1 cellular context compared by ENCODE assay signal in the genomic region with DNA sequence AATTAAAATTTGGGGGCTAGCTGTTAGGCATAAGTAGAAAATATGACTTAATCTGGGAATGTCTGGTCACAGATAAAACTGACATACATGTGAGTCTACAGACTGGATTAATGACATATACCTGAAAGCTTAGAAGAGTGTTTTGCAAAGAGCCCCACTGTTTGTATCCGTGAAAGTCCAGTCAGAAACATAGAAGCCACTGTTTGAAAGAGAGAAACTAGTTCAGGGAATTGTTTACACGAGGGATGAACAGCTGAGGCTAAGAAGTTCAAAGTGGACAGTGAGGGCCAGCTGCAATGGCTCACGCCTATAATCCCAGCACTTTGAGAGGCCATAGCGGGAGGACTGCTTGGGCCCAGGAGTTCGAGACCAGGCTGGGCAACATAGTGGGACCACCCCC.
TF ChIP-seq lines count a peak whose summit lies in the region.

No MANE protein-coding gene starts in this region.

TF ChIP-seq in HepG2, 621 proteins besides CTCF, POLR2A, EP300 and RAD21 (continued from another document and continues in another):
- TF ChIP-seq, protein P1, sequence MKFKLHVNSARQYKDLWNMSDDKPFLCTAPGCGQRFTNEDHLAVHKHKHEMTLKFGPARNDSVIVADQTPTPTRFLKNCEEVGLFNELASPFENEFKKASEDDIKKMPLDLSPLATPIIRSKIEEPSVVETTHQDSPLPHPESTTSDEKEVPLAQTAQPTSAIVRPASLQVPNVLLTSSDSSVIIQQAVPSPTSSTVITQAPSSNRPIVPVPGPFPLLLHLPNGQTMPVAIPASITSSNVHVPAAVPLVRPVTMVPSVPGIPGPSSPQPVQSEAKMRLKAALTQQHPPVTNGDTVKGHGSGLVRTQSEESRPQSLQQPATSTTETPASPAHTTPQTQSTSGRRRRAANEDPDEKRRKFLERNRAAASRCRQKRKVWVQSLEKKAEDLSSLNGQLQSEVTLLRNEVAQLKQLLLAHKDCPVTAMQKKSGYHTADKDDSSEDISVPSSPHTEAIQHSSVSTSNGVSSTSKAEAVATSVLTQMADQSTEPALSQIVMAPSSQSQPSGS (CRISPR knock-in tag; IDR thresholded peaks at IDR 0.05) = 0 out of 2 replicates have a peak, but pooled peaks have one; percentile 45
- no peak for TF ChIP-seq SOX13 (IDR thresholded peaks at IDR 0.05)
- TF ChIP-seq SOX13 (CRISPR knock-in tag; conservative IDR thresholded peaks at IDR 0.05 in 1 of 2, IDR thresholded peaks at IDR 0.05 in 1 of 2) = peak in 1 of 2 experiments; percentile 76; a peak in 2 of 4 replicates
- no peak for TF ChIP-seq SPEN (CRISPR knock-in tag; IDR thresholded peaks at IDR 0.05; ENCODE audit: low read depth)
- TF ChIP-seq PHF20 (CRISPR knock-in tag; IDR thresholded peaks at IDR 0.05) = no peak
- TF ChIP-seq ZNF629 (CRISPR knock-in tag; conservative IDR thresholded peaks at IDR 0.05) = no peak
- TF ChIP-seq REPIN1 (CRISPR knock-in tag; IDR thresholded peaks at IDR 0.05; ENCODE audit: borderline replicate concordance, low read depth) = no peak
- TF ChIP-seq KAT8 (CRISPR knock-in tag; IDR thresholded peaks at IDR 0.05) = peak; percentile 33; the same call in 1 of the 2 replicates
- TF ChIP-seq, protein P2, sequence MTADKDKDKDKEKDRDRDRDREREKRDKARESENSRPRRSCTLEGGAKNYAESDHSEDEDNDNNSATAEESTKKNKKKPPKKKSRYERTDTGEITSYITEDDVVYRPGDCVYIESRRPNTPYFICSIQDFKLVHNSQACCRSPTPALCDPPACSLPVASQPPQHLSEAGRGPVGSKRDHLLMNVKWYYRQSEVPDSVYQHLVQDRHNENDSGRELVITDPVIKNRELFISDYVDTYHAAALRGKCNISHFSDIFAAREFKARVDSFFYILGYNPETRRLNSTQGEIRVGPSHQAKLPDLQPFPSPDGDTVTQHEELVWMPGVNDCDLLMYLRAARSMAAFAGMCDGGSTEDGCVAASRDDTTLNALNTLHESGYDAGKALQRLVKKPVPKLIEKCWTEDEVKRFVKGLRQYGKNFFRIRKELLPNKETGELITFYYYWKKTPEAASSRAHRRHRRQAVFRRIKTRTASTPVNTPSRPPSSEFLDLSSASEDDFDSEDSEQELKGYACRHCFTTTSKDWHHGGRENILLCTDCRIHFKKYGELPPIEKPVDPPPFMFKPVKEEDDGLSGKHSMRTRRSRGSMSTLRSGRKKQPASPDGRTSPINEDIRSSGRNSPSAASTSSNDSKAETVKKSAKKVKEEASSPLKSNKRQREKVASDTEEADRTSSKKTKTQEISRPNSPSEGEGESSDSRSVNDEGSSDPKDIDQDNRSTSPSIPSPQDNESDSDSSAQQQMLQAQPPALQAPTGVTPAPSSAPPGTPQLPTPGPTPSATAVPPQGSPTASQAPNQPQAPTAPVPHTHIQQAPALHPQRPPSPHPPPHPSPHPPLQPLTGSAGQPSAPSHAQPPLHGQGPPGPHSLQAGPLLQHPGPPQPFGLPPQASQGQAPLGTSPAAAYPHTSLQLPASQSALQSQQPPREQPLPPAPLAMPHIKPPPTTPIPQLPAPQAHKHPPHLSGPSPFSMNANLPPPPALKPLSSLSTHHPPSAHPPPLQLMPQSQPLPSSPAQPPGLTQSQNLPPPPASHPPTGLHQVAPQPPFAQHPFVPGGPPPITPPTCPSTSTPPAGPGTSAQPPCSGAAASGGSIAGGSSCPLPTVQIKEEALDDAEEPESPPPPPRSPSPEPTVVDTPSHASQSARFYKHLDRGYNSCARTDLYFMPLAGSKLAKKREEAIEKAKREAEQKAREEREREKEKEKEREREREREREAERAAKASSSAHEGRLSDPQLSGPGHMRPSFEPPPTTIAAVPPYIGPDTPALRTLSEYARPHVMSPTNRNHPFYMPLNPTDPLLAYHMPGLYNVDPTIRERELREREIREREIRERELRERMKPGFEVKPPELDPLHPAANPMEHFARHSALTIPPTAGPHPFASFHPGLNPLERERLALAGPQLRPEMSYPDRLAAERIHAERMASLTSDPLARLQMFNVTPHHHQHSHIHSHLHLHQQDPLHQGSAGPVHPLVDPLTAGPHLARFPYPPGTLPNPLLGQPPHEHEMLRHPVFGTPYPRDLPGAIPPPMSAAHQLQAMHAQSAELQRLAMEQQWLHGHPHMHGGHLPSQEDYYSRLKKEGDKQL (CRISPR knock-in tag; IDR thresholded peaks at IDR 0.05; ENCODE audit: low read depth) = no peak
- TF ChIP-seq, protein P3, sequence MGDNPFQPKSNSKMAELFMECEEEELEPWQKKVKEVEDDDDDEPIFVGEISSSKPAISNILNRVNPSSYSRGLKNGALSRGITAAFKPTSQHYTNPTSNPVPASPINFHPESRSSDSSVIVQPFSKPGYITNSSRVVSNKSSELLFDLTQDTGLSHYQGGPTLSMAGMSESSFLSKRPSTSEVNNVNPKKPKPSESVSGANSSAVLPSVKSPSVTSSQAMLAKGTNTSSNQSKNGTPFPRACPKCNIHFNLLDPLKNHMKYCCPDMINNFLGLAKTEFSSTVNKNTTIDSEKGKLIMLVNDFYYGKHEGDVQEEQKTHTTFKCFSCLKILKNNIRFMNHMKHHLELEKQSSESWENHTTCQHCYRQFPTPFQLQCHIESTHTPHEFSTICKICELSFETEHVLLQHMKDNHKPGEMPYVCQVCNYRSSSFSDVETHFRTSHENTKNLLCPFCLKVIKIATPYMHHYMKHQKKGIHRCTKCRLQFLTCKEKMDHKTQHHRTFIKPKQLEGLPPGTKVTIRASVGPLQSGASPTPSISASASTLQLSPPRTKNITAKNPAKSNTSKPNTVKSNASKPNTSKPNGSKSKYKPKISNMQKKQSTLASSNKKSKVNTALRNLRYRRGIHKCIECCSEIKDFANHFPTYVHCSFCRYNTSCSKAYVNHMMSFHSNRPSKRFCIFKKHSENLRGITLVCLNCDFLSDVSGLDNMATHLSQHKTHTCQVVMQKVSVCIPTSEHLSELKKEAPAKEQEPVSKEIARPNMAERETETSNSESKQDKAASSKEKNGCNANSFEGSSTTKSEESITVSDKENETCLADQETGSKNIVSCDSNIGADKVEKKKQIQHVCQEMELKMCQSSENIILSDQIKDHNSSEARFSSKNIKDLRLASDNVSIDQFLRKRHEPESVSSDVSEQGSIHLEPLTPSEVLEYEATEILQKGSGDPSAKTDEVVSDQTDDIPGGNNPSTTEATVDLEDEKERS (CRISPR knock-in tag; IDR thresholded peaks at IDR 0.05) = no peak
- TF ChIP-seq ZKSCAN1 (IDR thresholded peaks at IDR 0.05; ENCODE audit: low read length) = no peak
- TF ChIP-seq, protein P4, sequence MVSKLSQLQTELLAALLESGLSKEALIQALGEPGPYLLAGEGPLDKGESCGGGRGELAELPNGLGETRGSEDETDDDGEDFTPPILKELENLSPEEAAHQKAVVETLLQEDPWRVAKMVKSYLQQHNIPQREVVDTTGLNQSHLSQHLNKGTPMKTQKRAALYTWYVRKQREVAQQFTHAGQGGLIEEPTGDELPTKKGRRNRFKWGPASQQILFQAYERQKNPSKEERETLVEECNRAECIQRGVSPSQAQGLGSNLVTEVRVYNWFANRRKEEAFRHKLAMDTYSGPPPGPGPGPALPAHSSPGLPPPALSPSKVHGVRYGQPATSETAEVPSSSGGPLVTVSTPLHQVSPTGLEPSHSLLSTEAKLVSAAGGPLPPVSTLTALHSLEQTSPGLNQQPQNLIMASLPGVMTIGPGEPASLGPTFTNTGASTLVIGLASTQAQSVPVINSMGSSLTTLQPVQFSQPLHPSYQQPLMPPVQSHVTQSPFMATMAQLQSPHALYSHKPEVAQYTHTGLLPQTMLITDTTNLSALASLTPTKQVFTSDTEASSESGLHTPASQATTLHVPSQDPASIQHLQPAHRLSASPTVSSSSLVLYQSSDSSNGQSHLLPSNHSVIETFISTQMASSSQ (IDR thresholded peaks at IDR 0.05; ENCODE audit: low read depth) = no peak
- TF ChIP-seq, protein P4 (CRISPR knock-in tag; IDR thresholded peaks at IDR 0.05; ENCODE audit: borderline replicate concordance) = no peak
- TF ChIP-seq GATAD2A (CRISPR knock-in tag; IDR thresholded peaks at IDR 0.05) = peak; percentile 68
- no peak for TF ChIP-seq GTF3A (CRISPR knock-in tag; conservative IDR thresholded peaks at IDR 0.05)
- no peak for TF ChIP-seq TOE1 (CRISPR knock-in tag; IDR thresholded peaks at IDR 0.05)
- TF ChIP-seq, protein P5, sequence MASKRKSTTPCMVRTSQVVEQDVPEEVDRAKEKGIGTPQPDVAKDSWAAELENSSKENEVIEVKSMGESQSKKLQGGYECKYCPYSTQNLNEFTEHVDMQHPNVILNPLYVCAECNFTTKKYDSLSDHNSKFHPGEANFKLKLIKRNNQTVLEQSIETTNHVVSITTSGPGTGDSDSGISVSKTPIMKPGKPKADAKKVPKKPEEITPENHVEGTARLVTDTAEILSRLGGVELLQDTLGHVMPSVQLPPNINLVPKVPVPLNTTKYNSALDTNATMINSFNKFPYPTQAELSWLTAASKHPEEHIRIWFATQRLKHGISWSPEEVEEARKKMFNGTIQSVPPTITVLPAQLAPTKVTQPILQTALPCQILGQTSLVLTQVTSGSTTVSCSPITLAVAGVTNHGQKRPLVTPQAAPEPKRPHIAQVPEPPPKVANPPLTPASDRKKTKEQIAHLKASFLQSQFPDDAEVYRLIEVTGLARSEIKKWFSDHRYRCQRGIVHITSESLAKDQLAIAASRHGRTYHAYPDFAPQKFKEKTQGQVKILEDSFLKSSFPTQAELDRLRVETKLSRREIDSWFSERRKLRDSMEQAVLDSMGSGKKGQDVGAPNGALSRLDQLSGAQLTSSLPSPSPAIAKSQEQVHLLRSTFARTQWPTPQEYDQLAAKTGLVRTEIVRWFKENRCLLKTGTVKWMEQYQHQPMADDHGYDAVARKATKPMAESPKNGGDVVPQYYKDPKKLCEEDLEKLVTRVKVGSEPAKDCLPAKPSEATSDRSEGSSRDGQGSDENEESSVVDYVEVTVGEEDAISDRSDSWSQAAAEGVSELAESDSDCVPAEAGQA (IDR thresholded peaks at IDR 0.05; ENCODE audit: low read depth) = no peak
- TF ChIP-seq, protein P5 (CRISPR knock-in tag; IDR thresholded peaks at IDR 0.05; ENCODE audit: borderline replicate concordance) = no peak
- TF ChIP-seq REL (CRISPR knock-in tag; conservative IDR thresholded peaks at IDR 0.05) = no peak
- TF ChIP-seq HDAC6 (IDR thresholded peaks at IDR 0.05; ENCODE audit: low read depth, low read length) = no peak
- TF ChIP-seq NFATC3 (CRISPR knock-in tag; IDR thresholded peaks at IDR 0.05) = no peak
- no peak for TF ChIP-seq SAFB2 (CRISPR knock-in tag; IDR thresholded peaks at IDR 0.05; ENCODE audit: borderline replicate concordance, low read depth)
- TF ChIP-seq, protein P6, sequence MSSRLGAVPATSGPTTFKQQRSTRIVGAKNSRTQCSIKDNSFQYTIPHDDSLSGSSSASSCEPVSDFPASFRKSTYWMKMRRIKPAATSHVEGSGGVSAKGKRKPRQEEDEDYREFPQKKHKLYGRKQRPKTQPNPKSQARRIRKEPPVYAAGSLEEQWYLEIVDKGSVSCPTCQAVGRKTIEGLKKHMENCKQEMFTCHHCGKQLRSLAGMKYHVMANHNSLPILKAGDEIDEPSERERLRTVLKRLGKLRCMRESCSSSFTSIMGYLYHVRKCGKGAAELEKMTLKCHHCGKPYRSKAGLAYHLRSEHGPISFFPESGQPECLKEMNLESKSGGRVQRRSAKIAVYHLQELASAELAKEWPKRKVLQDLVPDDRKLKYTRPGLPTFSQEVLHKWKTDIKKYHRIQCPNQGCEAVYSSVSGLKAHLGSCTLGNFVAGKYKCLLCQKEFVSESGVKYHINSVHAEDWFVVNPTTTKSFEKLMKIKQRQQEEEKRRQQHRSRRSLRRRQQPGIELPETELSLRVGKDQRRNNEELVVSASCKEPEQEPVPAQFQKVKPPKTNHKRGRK (CRISPR knock-in tag; IDR thresholded peaks at IDR 0.05) = no peak
- no peak for TF ChIP-seq FOXA1 (IDR thresholded peaks at IDR 0.05)
- peak; percentile 59; the same call in 1 of the 2 replicates for TF ChIP-seq FOXA1 (CRISPR knock-in tag; IDR thresholded peaks at IDR 0.05)
- TF ChIP-seq, protein P7, sequence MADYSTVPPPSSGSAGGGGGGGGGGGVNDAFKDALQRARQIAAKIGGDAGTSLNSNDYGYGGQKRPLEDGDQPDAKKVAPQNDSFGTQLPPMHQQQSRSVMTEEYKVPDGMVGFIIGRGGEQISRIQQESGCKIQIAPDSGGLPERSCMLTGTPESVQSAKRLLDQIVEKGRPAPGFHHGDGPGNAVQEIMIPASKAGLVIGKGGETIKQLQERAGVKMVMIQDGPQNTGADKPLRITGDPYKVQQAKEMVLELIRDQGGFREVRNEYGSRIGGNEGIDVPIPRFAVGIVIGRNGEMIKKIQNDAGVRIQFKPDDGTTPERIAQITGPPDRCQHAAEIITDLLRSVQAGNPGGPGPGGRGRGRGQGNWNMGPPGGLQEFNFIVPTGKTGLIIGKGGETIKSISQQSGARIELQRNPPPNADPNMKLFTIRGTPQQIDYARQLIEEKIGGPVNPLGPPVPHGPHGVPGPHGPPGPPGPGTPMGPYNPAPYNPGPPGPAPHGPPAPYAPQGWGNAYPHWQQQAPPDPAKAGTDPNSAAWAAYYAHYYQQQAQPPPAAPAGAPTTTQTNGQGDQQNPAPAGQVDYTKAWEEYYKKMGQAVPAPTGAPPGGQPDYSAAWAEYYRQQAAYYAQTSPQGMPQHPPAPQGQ (CRISPR knock-in tag; IDR thresholded peaks at IDR 0.05; ENCODE audit: borderline replicate concordance) = no peak
- TF ChIP-seq, protein P8, sequence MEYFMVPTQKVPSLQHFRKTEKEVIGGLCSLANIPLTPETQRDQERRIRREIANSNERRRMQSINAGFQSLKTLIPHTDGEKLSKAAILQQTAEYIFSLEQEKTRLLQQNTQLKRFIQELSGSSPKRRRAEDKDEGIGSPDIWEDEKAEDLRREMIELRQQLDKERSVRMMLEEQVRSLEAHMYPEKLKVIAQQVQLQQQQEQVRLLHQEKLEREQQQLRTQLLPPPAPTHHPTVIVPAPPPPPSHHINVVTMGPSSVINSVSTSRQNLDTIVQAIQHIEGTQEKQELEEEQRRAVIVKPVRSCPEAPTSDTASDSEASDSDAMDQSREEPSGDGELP (IDR thresholded peaks at IDR 0.05; ENCODE audit: borderline replicate concordance, low read depth) = peak; percentile 98
